Comparison of ENCODE assay signal across 1 cellular context in genomic region chr2:166364476-166365161, GRCh38.
TF ChIP-seq lines count a peak whose summit lies in the region.

No MANE protein-coding gene starts in this region.

TF ChIP-seq in K562, 482 proteins besides CTCF, POLR2A, EP300 and RAD21 (continued from another document):
- TF ChIP-seq ZBTB40 (IDR thresholded peaks at IDR 0.05) = no peak
- no peak for TF ChIP-seq ZBTB40 (CRISPR knock-in tag; IDR thresholded peaks at IDR 0.05)
- TF ChIP-seq ZNF184 (CRISPR knock-in tag; IDR thresholded peaks at IDR 0.05) = no peak
- no peak for TF ChIP-seq ZBTB7A (IDR thresholded peaks at IDR 0.05; ENCODE audit: borderline replicate concordance, control insufficient read depth, low read depth, low read length)
- TF ChIP-seq BACH1 (tag; IDR thresholded peaks at IDR 0.05) = 0 out of 2 replicates have a peak, but pooled peaks have one; percentile 11
- TF ChIP-seq ZNF551 (CRISPR knock-in tag; IDR thresholded peaks at IDR 0.05) = no peak
- 0 out of 4 replicates have a peak, but pooled peaks of 1 of the 2 experiments have one; percentile 12 for TF ChIP-seq MLLT1 (IDR thresholded peaks at IDR 0.05)
- no peak for TF ChIP-seq GTF2E2 (tag; IDR thresholded peaks at IDR 0.05)
- TF ChIP-seq PML (IDR thresholded peaks at IDR 0.05; ENCODE audit: low read length) = no peak
- no peak for TF ChIP-seq UBTF (IDR thresholded peaks at IDR 0.05; ENCODE audit: borderline replicate concordance in 1 of 2, low read depth in 2 of 2, low read length in 2 of 2)
- TF ChIP-seq BCLAF1 (IDR thresholded peaks at IDR 0.05; ENCODE audit: borderline replicate concordance in 1 of 2, control insufficient read depth in 1 of 2, low read depth in 2 of 2, low read length in 1 of 2) = no peak
- TF ChIP-seq, protein P1, sequence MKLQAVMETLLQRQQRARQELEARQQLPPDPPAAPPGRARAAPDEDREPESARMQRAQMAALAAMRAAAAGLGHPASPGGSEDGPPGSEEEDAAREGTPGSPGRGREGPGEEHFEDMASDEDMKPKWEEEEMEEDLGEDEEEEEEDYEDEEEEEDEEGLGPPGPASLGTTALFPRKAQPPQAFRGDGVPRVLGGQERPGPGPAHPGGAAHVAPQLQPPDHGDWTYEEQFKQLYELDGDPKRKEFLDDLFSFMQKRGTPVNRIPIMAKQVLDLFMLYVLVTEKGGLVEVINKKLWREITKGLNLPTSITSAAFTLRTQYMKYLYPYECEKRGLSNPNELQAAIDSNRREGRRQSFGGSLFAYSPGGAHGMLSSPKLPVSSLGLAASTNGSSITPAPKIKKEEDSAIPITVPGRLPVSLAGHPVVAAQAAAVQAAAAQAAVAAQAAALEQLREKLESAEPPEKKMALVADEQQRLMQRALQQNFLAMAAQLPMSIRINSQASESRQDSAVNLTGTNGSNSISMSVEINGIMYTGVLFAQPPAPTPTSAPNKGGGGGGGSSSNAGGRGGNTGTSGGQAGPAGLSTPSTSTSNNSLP (IDR thresholded peaks at IDR 0.05; ENCODE audit: borderline replicate concordance, low read depth, low read length) = 0 out of 2 replicates have a peak, but pooled peaks have one; percentile 10
- peak; percentile 13; the same call in 1 of the 2 replicates for TF ChIP-seq NFE2L1 (tag; IDR thresholded peaks at IDR 0.05; ENCODE audit: borderline replicate concordance, low read depth)
- TF ChIP-seq, protein P2, sequence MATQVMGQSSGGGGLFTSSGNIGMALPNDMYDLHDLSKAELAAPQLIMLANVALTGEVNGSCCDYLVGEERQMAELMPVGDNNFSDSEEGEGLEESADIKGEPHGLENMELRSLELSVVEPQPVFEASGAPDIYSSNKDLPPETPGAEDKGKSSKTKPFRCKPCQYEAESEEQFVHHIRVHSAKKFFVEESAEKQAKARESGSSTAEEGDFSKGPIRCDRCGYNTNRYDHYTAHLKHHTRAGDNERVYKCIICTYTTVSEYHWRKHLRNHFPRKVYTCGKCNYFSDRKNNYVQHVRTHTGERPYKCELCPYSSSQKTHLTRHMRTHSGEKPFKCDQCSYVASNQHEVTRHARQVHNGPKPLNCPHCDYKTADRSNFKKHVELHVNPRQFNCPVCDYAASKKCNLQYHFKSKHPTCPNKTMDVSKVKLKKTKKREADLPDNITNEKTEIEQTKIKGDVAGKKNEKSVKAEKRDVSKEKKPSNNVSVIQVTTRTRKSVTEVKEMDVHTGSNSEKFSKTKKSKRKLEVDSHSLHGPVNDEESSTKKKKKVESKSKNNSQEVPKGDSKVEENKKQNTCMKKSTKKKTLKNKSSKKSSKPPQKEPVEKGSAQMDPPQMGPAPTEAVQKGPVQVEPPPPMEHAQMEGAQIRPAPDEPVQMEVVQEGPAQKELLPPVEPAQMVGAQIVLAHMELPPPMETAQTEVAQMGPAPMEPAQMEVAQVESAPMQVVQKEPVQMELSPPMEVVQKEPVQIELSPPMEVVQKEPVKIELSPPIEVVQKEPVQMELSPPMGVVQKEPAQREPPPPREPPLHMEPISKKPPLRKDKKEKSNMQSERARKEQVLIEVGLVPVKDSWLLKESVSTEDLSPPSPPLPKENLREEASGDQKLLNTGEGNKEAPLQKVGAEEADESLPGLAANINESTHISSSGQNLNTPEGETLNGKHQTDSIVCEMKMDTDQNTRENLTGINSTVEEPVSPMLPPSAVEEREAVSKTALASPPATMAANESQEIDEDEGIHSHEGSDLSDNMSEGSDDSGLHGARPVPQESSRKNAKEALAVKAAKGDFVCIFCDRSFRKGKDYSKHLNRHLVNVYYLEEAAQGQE (CRISPR knock-in tag; IDR thresholded peaks at IDR 0.05; ENCODE audit: low read depth) = no peak
- no peak for TF ChIP-seq NFXL1 (CRISPR knock-in tag; IDR thresholded peaks at IDR 0.05)
